Comparison of ENCODE assay signal across 8 cellular contexts in genomic region chr6:116615937-116616756, GRCh38. TPM values are rescaled to one million over a fixed set of nuclear protein-coding genes. Genes with fewer than 3 reads are reported as not detected.
DNase-seq lines count a peak whose midpoint lies in the region; ATAC-seq and TF ChIP-seq lines count a peak whose summit lies in the region.

Gene RSPH4A (plus strand): TSS chr6:116616479. CDS start chr6:116616624, 145 bp downstream.

- H3K4me1 ChIP-seq in upper lobe of right lung = peaks cover 7% of the 10 kb centered on the region

- TF ChIP-seq CTCF in upper lobe of right lung (IDR thresholded peaks at IDR 0.05) = no peak

- H3K9me3 ChIP-seq in upper lobe of right lung = no peaks in the 10 kb centered on the region

- H3K27ac ChIP-seq in upper lobe of right lung = no peak within 1 kb of the TSS

- peak within 1 kb of the TSS; percentile 69 for H3K4me3 ChIP-seq in GM08714 (ENCODE audit: low read length)
- H3K4me3 ChIP-seq in upper lobe of right lung = peak within 1 kb of the TSS; percentile 54

- intact Hi-C loops in left cardiac atrium (cut with DNase I) = no loop called here
- intact Hi-C loops in upper lobe of right lung (cut with DNase I) = no loop called here

- ATAC-seq in HG02678 (IDR thresholded peaks at IDR 0.05; ENCODE audit: unreplicated experiment) (peak; percentile 99), left cardiac atrium (peak; percentile 99 to 100), upper lobe of right lung (peak; percentile 99)

- DNase-seq in NCI-H1105 (lab: John Stamatoyannopoulos, UW) (peak; percentile 97), SW 1271 (lab: John Stamatoyannopoulos, UW) (peak; percentile 49 to 89), amniotic epithelial cell (ENCODE audit: low read depth) (peak; percentile 93), left cardiac atrium (peak; percentile 93), pons (ENCODE audit: low spot score) (peak; percentile 94), upper lobe of right lung (peak; percentile 91)

- no peaks in the 10 kb centered on the region for H3K27me3 ChIP-seq in upper lobe of right lung

- H3K36me3 ChIP-seq in upper lobe of right lung = no peaks in the 10 kb centered on the region

RNA-seq across cellular contexts. Expression of gene RSPH4A, which starts in this region (rescaled TPM):
- total RNA-seq in left cardiac atrium (under 1 TPM; 0.12 to 0.31 TPM), upper lobe of right lung (0.72 TPM)

Comparison
In these comparisons a context has a peak if more than half of its experiments do, and no peak if none do; other contexts are left out.
1. Peak in DNase-seq and ATAC-seq in left cardiac atrium; RNA of the gene not detected or under 1 TPM.
2. Peak in DNase-seq, ATAC-seq and H3K4me3 ChIP-seq in upper lobe of right lung; RNA of the gene not detected or under 1 TPM.